ENCODE assay signal across 21 cellular contexts in the genomic region with DNA sequence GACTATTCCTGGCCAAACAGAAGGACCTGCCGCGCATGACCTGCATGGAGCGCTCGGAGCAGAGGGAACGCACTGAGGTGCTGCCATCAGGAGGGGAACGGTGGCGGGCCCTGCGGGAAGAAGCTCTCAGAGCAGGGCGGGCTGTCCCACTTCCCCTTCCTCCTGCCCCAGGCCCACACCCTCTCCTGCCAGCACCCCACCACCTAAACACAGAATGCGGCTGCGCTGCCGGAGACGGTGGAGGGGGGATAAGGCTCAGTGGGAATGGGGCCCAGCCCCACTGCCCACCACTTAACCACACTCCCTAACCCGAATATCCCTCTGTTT.
A peak's percentile ranks its signal among the peaks of the same experiment; 100 is the strongest.
DNase-seq lines count a peak whose midpoint lies in the region; ATAC-seq and TF ChIP-seq lines count a peak whose summit lies in the region.
"Had no signal": no experiment of that assay in that cellular context is flagged by ENCODE, and none has a peak within 500 bp of the region (broad histone marks: within the 10 kb centered on the region; RNA-seq: fewer than 3 reads in every experiment).

No MANE protein-coding gene starts in this region.

- H3K36me3 ChIP-seq in HCT116 (ENCODE audit: control insufficient read depth in 1 of 2, insufficient read depth in 2 of 2, low read length in 2 of 2), result no peaks in the 10 kb centered on the region
- H3K36me3 ChIP-seq in left ventricle myocardium inferior, result no peaks in the 10 kb centered on the region
- H3K36me3 ChIP-seq in gastrocnemius medialis, result no peaks in the 10 kb centered on the region
- H3K36me3 ChIP-seq in suprapubic skin, result no peaks in the 10 kb centered on the region
- H3K36me3 ChIP-seq: neural progenitor cell, uterus had no signal

- H3K9ac ChIP-seq in HCT116 (ENCODE audit: low read length), result peak overlapping the region; percentile 76
- H3K9ac ChIP-seq: neural progenitor cell had no signal

- H3K27me3 ChIP-seq in HCT116 (ENCODE audit: insufficient read depth, low read length) (no peaks in the 10 kb centered on the region), left ventricle myocardium inferior (ENCODE audit: low read depth) (no peaks in the 10 kb centered on the region), gastrocnemius medialis (no peaks in the 10 kb centered on the region), suprapubic skin (no peaks in the 10 kb centered on the region)
- H3K27me3 ChIP-seq: neural progenitor cell, uterus had no signal

- H3K9me3 ChIP-seq in HCT116 (ENCODE audit: control insufficient read depth in 1 of 2, insufficient read depth in 1 of 2, low read depth in 1 of 2, low read length in 2 of 2) (no peaks in the 10 kb centered on the region), left ventricle myocardium inferior (replicated peaks) (no peaks in the 10 kb centered on the region), gastrocnemius medialis (no peaks in the 10 kb centered on the region), suprapubic skin (no peaks in the 10 kb centered on the region)
- H3K9me3 ChIP-seq: Caco-2, uterus had no signal

- H4K20me1 ChIP-seq in HCT116 (ENCODE audit: insufficient read depth), result no peaks in the 10 kb centered on the region

- in situ Hi-C loops in gastrocnemius medialis (cut with MboI; ENCODE audit: low sequenced_read_pairs in 4 of 4), result no loop called here

- peak overlapping the region; percentile 88 for H3K4me2 ChIP-seq in HCT116 (ENCODE audit: low read length)
- H3K4me2 ChIP-seq: neural progenitor cell had no signal

- H2AFZ ChIP-seq in HCT116 (ENCODE audit: low read depth, low read length, poor library complexity, severe bottlenecking), result no peak overlapping the region
- H2AFZ ChIP-seq: neural progenitor cell had no signal

- TF ChIP-seq CTCF in HCT116 (IDR thresholded peaks at IDR 0.05 in 2 of 3, conservative IDR thresholded peaks at IDR 0.05 in 1 of 3; ENCODE audit: borderline replicate concordance in 1 of 3, insufficient read depth in 1 of 3, low read depth in 2 of 3, low read length in 2 of 3) (no peak), left ventricle myocardium inferior (IDR thresholded peaks at IDR 0.05; ENCODE audit: borderline replicate concordance) (no peak), gastrocnemius medialis (IDR thresholded peaks at IDR 0.05 in 4 of 5, conservative IDR thresholded peaks at IDR 0.05 in 1 of 5) (no peak), suprapubic skin (IDR thresholded peaks at IDR 0.05) (no peak)

- CTCF ChIA-PET in HCT116 (lab: Charles Lee), result no interaction called here

- DNase-seq in HCT116 (ENCODE audit: low read depth, low spot score), result no peak
- DNase-seq in left ventricle myocardium inferior, result peak; percentile 47
- peak in 1 of 2 donors; percentile 61 for DNase-seq in gastrocnemius medialis
- DNase-seq in suprapubic skin (ENCODE audit: low spot score in 2 of 2), result no peak
- DNase-seq in NCI-H1417 (lab: John Stamatoyannopoulos, UW), result no peak
- DNase-seq in NCI-H345 (lab: John Stamatoyannopoulos, UW), result no peak
- DNase-seq: activated CD4-positive, alpha-beta T cell treated with anti-CD3 and anti-CD28 coated beads, Interleukin-2, amount 10 ng/mL, durations not matched to agents 7 days and 5 days; activated naive CD4-positive, alpha-beta T cell; Caco-2; H7; hippocampal formation; Karpas-422; mesendoderm; NCI-H1105; NCI-H526; retina; stimulated activated naive CD8-positive, alpha-beta T cell treated with anti-CD3 and anti-CD28 coated beads, Interleukin-15, Interleukin-2, amounts not matched to agents 100 U/mL and 50 U/mL, for 24 hours had no signal

- BruUV-seq in HCT116 (replicated peaks; lab: Mats Ljungman, UMichigan), result no TSS peak

- H3K27ac ChIP-seq in HCT116 (ENCODE audit: low read depth, low read length) (peak overlapping the region; percentile 96), angular gyrus (ENCODE audit: low read depth, low read length) (peak overlapping the region; percentile 49), left ventricle myocardium inferior (replicated peaks) (peak overlapping the region; percentile 81), gastrocnemius medialis (peak overlapping the region; percentile 66 to 81 (median 74)), suprapubic skin (no peak overlapping the region)
- H3K27ac ChIP-seq: neural progenitor cell, uterus had no signal

- ATAC-seq in HCT116 (peak; percentile 19), gastrocnemius medialis (peak in 1 of 2 donors; percentile 31), HG02885 (IDR thresholded peaks at IDR 0.05; ENCODE audit: poor library complexity, unreplicated experiment) (no peak)
- ATAC-seq: stimulated activated naive CD8-positive, alpha-beta T cell treated with anti-CD3 and anti-CD28 coated beads, Interleukin-15, Interleukin-2, amounts not matched to agents 100 U/mL and 50 U/mL, for 24 hours had no signal

- H3K4me1 ChIP-seq in HCT116 (ENCODE audit: control insufficient read depth in 1 of 2, insufficient read depth in 2 of 2, low read length in 2 of 2), result peaks cover 53 to 84% of the 10 kb centered on the region in 2 experiments
- H3K4me1 ChIP-seq in left ventricle myocardium inferior, result peaks cover 59% of the 10 kb centered on the region
- H3K4me1 ChIP-seq in gastrocnemius medialis, result peaks cover 18 to 31% of the 10 kb centered on the region in 2 donors
- H3K4me1 ChIP-seq in suprapubic skin, result peaks cover 39% of the 10 kb centered on the region

- WGBS in suprapubic skin, result 86% methylated on average over 5 of the region's 14 CpGs

- H3K4me3 ChIP-seq in HCT116 (replicated peaks in 1 of 2; ENCODE audit: low read depth in 1 of 2, low read length in 2 of 2), result peak overlapping the region; percentile 21 to 50
- H3K4me3 ChIP-seq in left ventricle myocardium inferior, result no peak overlapping the region
- H3K4me3 ChIP-seq in gastrocnemius medialis, result no peak overlapping the region
- H3K4me3 ChIP-seq in suprapubic skin, result no peak overlapping the region
- H3K4me3 ChIP-seq: neural progenitor cell, uterus had no signal

- H3K9me2 ChIP-seq in HCT116 (ENCODE audit: insufficient read depth), result no peaks in the 10 kb centered on the region

- no peak for TF ChIP-seq RAD21 in HCT116 (IDR thresholded peaks at IDR 0.05; ENCODE audit: low read depth)

- RAD21 ChIA-PET in HCT116 (lab: Charles Lee; ENCODE audit: low non-redundant PET in 1 of 2, low total read pairs in 2 of 2, uncharacterized antibody in 2 of 2, unreplicated experiment in 2 of 2), result no interaction called here

- peaks cover 9% of the 10 kb centered on the region; the same call in 1 of the 2 replicates for H3K79me2 ChIP-seq in HCT116 (ENCODE audit: insufficient read depth, low read length)

- TF ChIP-seq EP300 in suprapubic skin (IDR thresholded peaks at IDR 0.05), result no peak

- TF ChIP-seq POLR2A in HCT116 (IDR thresholded peaks at IDR 0.05; ENCODE audit: borderline replicate concordance, extremely low read depth, insufficient read depth, insufficient read length) (no peak), gastrocnemius medialis (IDR thresholded peaks at IDR 0.05) (no peak), suprapubic skin (IDR thresholded peaks at IDR 0.05) (no peak)

- POLR2A ChIA-PET in HCT116 (lab: Charles Lee), result no interaction called here

- intact Hi-C loops in HCT116 (cut with micrococcal nuclease) (no loop called here), left ventricle myocardium inferior (cut with micrococcal nuclease) (no loop called here), gastrocnemius medialis (cut with DNase I; ENCODE audit: low total_unique reads) (no loop called here)

TF ChIP-seq in HCT116, 20 proteins besides CTCF, POLR2A, EP300 and RAD21:
- TF ChIP-seq SRF (IDR thresholded peaks at IDR 0.05; ENCODE audit: low read depth) (no peak), CEBPB (IDR thresholded peaks at IDR 0.05; ENCODE audit: low read depth) (no peak), YY1 (IDR thresholded peaks at IDR 0.05; ENCODE audit: extremely low read depth, insufficient replicate concordance, low read depth, low read length) (no peak), ZBTB33 (IDR thresholded peaks at IDR 0.05; ENCODE audit: extremely low read depth, insufficient replicate concordance, low read length) (no peak), ATF3 (IDR thresholded peaks at IDR 0.05) (no peak), SIN3A (IDR thresholded peaks at IDR 0.05; ENCODE audit: low read depth) (no peak), ZFX (IDR thresholded peaks at IDR 0.05) (no peak), EZH2 (IDR thresholded peaks at IDR 0.05) (no peak), JUND (IDR thresholded peaks at IDR 0.05) (no peak), CBX3 (IDR thresholded peaks at IDR 0.05; ENCODE audit: low read depth) (no peak), ELF1 (IDR thresholded peaks at IDR 0.05; ENCODE audit: borderline replicate concordance, low read depth) (no peak), ZNF274 (IDR thresholded peaks at IDR 0.05; ENCODE audit: low read depth, low read length) (no peak), EGR1 (IDR thresholded peaks at IDR 0.05; ENCODE audit: low read depth) (no peak), FOSL1 (IDR thresholded peaks at IDR 0.05; ENCODE audit: low read depth) (no peak), POLR2AphosphoS5 (IDR thresholded peaks at IDR 0.05; ENCODE audit: low read depth, low read length) (no peak), EZH2phosphoT487 (IDR thresholded peaks at IDR 0.05; ENCODE audit: borderline replicate concordance) (no peak)

Comparison
In these comparisons a context has a peak if more than half of its experiments do, and no peak if none do; other contexts are left out.
1. H3K4me3 ChIP-seq: peak in HCT116 (2 of 2); none in left ventricle myocardium inferior (single experiment), gastrocnemius medialis (0 of 4) and suprapubic skin (single experiment).